In genomic region chr19:9672893-9673292, GRCh38 we compare ENCODE assay signal across 1 cellular context.
TF ChIP-seq lines count a peak whose summit lies in the region.

No MANE protein-coding gene starts in this region.

TF ChIP-seq in GM23338, 12 proteins besides CTCF, POLR2A, EP300 and RAD21 (continued from another document):
- TF ChIP-seq ZNF462 (CRISPR knock-in tag; IDR thresholded peaks at IDR 0.05) (no peak), ZNF114 (CRISPR knock-in tag; IDR thresholded peaks at IDR 0.05) (no peak), POLR2AphosphoS5 (IDR thresholded peaks at IDR 0.05; ENCODE audit: low read depth) (no peak), JUNB (IDR thresholded peaks at IDR 0.05; ENCODE audit: unreplicated experiment) (no peak), REST (IDR thresholded peaks at IDR 0.05; ENCODE audit: unreplicated experiment) (no peak), NANOG (IDR thresholded peaks at IDR 0.05; ENCODE audit: borderline replicate concordance) (no peak)
